Comparison of ENCODE assay signal across 9 cellular contexts in the genomic region with DNA sequence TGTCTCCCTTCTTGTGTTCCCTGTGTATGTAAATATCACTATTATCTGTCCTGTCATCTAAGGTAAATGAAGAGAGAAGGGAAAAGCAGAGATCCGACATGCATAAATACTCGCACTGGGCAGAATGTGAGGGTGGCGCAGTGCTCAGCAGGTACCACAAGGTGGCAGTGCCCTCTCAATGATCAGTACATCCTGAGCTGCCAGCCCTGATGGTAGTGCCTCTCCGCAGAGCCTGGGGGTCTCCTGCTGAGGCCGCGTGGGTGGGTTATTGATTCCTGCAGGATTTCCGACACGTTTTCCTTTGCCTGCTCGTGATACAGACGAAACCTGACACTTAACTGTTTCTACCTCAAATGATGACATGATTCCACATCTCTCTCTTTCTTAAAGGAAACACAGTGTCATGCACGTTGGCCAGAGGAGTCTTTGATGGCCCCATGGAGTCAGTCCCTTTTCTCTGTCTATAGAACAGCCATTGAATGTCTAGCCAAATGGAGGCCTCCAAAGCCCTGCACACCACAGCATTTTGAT. TPM values are rescaled to one million over a fixed set of nuclear protein-coding genes. Genes with fewer than 3 reads are reported as not detected.
DNase-seq lines count a peak whose midpoint lies in the region; ATAC-seq and TF ChIP-seq lines count a peak whose summit lies in the region.
"Had no signal": no experiment of that assay in that cellular context is flagged by ENCODE, and none has a peak within 500 bp of the region (broad histone marks: within the 10 kb centered on the region; RNA-seq: fewer than 3 reads in every experiment).

No MANE protein-coding gene starts in this region.

- peak overlapping the region in 1 of 7 donors; percentile 2 for H3K27ac Mint-ChIP-seq in CD14-positive monocyte

- TF ChIP-seq CTCF in CD14-positive monocyte (IDR thresholded peaks at IDR 0.05), result peak; percentile 91

- DNase-seq in CD14-positive monocyte (ENCODE audit: low spot score), result no peak
- peak; percentile 59 for DNase-seq in GM19240 (ENCODE audit: insufficient read length, low spot score)
- peak; percentile 76 for DNase-seq in NCI-H510A treated with DMSO at 0.1 percent for 48 hours (lab: John Stamatoyannopoulos, UW)
- peak; percentile 59 to 60 for DNase-seq in activated CD4-positive, alpha-beta T cell treated with anti-CD3 and anti-CD28 coated beads, Interleukin-2, amount 50 U/mL, for 24 hours (ENCODE audit: low read depth in 1 of 2, low spot score in 1 of 2)
- DNase-seq in dermis microvascular lymphatic vessel endothelial cell (ENCODE audit: low read depth in 2 of 2), result peak; percentile 30 to 73
- peak; percentile 80 for DNase-seq in medulla oblongata (ENCODE audit: extremely low spot score)
- peak; percentile 39 for DNase-seq in stimulated activated CD8-positive, alpha-beta memory T cell treated with anti-CD3 and anti-CD28 coated beads, Interleukin-12 subunit alpha, Interleukin-12 subunit beta, amount 100 ng/mL, for 4 hours (ENCODE audit: low read depth)

- H3K27me3 Mint-ChIP-seq in CD14-positive monocyte (ENCODE audit: low read depth in 3 of 3), result peaks cover 2 to 5% (median 4%) of the 10 kb centered on the region in 3 donors

- H3K9me3 Mint-ChIP-seq in CD14-positive monocyte, result no peaks in the 10 kb centered on the region

- H3K4me3 Mint-ChIP-seq in CD14-positive monocyte, result no peak overlapping the region

- no peaks in the 10 kb centered on the region for H3K4me1 Mint-ChIP-seq in CD14-positive monocyte

- intact Hi-C loops in CD14-positive monocyte (cut with micrococcal nuclease), result loop anchor here (1.0 to 2.0 kb wide), 2 partner anchors 272 to 273 kb away; no protein-coding TSS in a partner anchor

- no peaks in the 10 kb centered on the region for H3K36me3 Mint-ChIP-seq in CD14-positive monocyte

- peak; percentile 96 for ATAC-seq in HG03280 (IDR thresholded peaks at IDR 0.05; ENCODE audit: unreplicated experiment)

RNA-seq across cellular contexts. Expression of a gene that starts 19.8 kb away (rescaled TPM):
- not detected for polyA plus RNA-seq in CD14-positive monocyte
- not detected in 2 replicates for total RNA-seq in dermis microvascular lymphatic vessel endothelial cell
- total RNA-seq: T-helper 1 cell treated with Interleukin-12 subunit alpha and Interleukin-12 subunit beta and Interleukin-4 antibody, amounts not matched to agents 30 ng/mL and 1 ng/mL, for 36 hours had no signal

RNA-seq across cellular contexts. Expression of a gene that starts 23.3 kb away (rescaled TPM):
- not detected for polyA plus RNA-seq in CD14-positive monocyte
- not detected in 2 replicates for total RNA-seq in dermis microvascular lymphatic vessel endothelial cell
- total RNA-seq: T-helper 1 cell treated with Interleukin-12 subunit alpha and Interleukin-12 subunit beta and Interleukin-4 antibody, amounts not matched to agents 30 ng/mL and 1 ng/mL, for 36 hours had no signal

RNA-seq across cellular contexts. Expression of a gene that starts 39.3 kb away (rescaled TPM):
- not detected for polyA plus RNA-seq in CD14-positive monocyte
- total RNA-seq in dermis microvascular lymphatic vessel endothelial cell, result not detected in 2 replicates
- total RNA-seq: T-helper 1 cell treated with Interleukin-12 subunit alpha and Interleukin-12 subunit beta and Interleukin-4 antibody, amounts not matched to agents 30 ng/mL and 1 ng/mL, for 36 hours had no signal
